In the genomic region with DNA sequence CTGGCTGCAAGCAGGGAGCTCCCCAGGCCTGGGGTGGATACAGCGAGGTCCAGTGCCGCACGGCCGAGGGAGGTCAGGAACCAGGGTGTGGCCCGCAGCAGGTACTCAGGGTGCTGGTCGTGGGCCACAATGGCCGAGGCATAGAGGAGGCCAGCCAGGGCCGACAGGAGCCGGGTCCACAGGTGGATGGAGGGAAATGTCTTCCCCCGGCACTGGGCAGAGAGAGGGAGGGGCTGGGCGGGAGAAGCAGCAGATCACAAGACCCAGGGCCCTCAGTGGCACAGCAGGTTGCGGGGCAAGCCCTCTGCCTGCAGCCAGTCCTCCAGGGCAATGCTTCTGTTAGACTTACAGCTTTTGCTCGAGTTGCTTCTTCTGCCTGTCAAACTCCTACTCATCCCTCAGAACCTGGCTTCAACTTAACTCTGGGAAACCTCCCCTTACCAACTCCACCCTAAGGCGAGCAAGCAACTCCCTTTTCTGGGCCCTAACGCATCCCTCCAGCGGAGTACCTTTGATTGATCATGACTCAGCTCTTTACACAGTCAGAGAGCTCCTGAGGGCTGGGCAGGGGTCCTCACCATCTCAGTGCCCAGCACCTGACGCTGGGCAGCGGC, we compare ENCODE assay signal across 24 cellular contexts.
"Had no signal": no experiment of that assay in that cellular context is flagged by ENCODE, and none has a peak within 500 bp of the region (broad histone marks: within the 10 kb centered on the region; RNA-seq: fewer than 3 reads in every experiment).

No MANE protein-coding gene starts in this region.

- DNase-seq: activated CD4-positive, alpha-beta memory T cell treated with anti-CD3 and anti-CD28 coated beads, Interleukin-2, amount 10 ng/mL, durations not matched to agents 7 days and 5 days; activated CD4-positive, alpha-beta T cell treated with anti-CD3 and anti-CD28 coated beads, Interleukin-2, amount 10 ng/mL, durations not matched to agents 24 days and 14 days; activated effector memory CD4-positive, alpha-beta T cell treated with anti-CD3 and anti-CD28 coated beads, Interleukin-2, amount 50 U/mL, for 16 hours; activated naive CD4-positive, alpha-beta T cell treated with anti-CD3 and anti-CD28 coated beads, Interleukin-2, amount 10 ng/mL, durations not matched to agents 7 days and 5 days; activated T-cell treated with anti-CD3 and anti-CD28 coated beads for 4 hours; amygdala; heart right ventricle; natural killer cell; stimulated activated CD4-positive, alpha-beta T cell treated with anti-CD3 and anti-CD28 coated beads, Interleukin-2, amount 100 ng/mL, for 24 hours; stomach; T-helper 17 cell had no signal

- H3K9me3 ChIP-seq: colonic mucosa, heart right ventricle, neutrophil, stomach, suprapubic skin, tibial nerve had no signal

- H3K27ac ChIP-seq: colonic mucosa, heart right ventricle, neutrophil, parathyroid adenoma, skin epidermis, stomach, suprapubic skin, tibial nerve, VCaP had no signal

- H3K27ac Mint-ChIP-seq: activated CD4-positive, alpha-beta memory T cell treated with anti-CD3 and anti-CD28 coated beads, Interleukin-2, amount 10 ng/mL, durations not matched to agents 7 days and 5 days; activated CD4-positive, alpha-beta T cell treated with anti-CD3 and anti-CD28 coated beads, Interleukin-2, amount 10 ng/mL, durations not matched to agents 24 days and 14 days; activated naive CD4-positive, alpha-beta T cell treated with anti-CD3 and anti-CD28 coated beads, Interleukin-2, amount 10 ng/mL, durations not matched to agents 7 days and 5 days; mesothelial cell of epicardium; natural killer cell; stimulated activated memory B cell treated with anti-CD40 and anti-IgM and Interleukin-4, amounts not matched to agents 10 μg/mL and 1 μg/mL and 100 μg/mL, for 72 hours; T-helper 17 cell had no signal

- H3K27me3 ChIP-seq: colonic mucosa, heart right ventricle, neutrophil, stomach, suprapubic skin, tibial nerve had no signal

- H3K4me1 Mint-ChIP-seq: natural killer cell; stimulated activated memory B cell treated with anti-CD40 and anti-IgM and Interleukin-4, amounts not matched to agents 10 μg/mL and 1 μg/mL and 100 μg/mL, for 72 hours had no signal

- H3K36me3 Mint-ChIP-seq: activated naive CD4-positive, alpha-beta T cell treated with anti-CD3 and anti-CD28 coated beads, Interleukin-2, amount 10 ng/mL, durations not matched to agents 7 days and 5 days; natural killer cell; stimulated activated memory B cell treated with anti-CD40 and anti-IgM and Interleukin-4, amounts not matched to agents 10 μg/mL and 1 μg/mL and 100 μg/mL, for 72 hours had no signal

- H3K4me3 ChIP-seq: colonic mucosa, heart right ventricle, lung, skin epidermis, stomach, suprapubic skin, tibial nerve had no signal

- ATAC-seq: activated CD4-positive, CD25-positive, alpha-beta regulatory T cell treated with anti-CD3 and anti-CD28 coated beads, Interleukin-2, amount 50 U/mL, for 24 hours; heart right ventricle; left lobe of liver; natural killer cell; right cardiac atrium; stimulated activated memory B cell treated with anti-CD40 and anti-IgM and Interleukin-4, amounts not matched to agents 10 μg/mL and 1 μg/mL and 100 μg/mL, for 72 hours; T-helper 17 cell had no signal

- H3K9me3 Mint-ChIP-seq: activated CD4-positive, alpha-beta memory T cell treated with anti-CD3 and anti-CD28 coated beads, Interleukin-2, amount 10 ng/mL, durations not matched to agents 7 days and 5 days; activated CD4-positive, alpha-beta T cell treated with anti-CD3 and anti-CD28 coated beads, Interleukin-2, amount 10 ng/mL, durations not matched to agents 24 days and 14 days; activated naive CD4-positive, alpha-beta T cell treated with anti-CD3 and anti-CD28 coated beads, Interleukin-2, amount 10 ng/mL, durations not matched to agents 7 days and 5 days; mesothelial cell of epicardium; natural killer cell; stimulated activated memory B cell treated with anti-CD40 and anti-IgM and Interleukin-4, amounts not matched to agents 10 μg/mL and 1 μg/mL and 100 μg/mL, for 72 hours had no signal

- H3K4me1 ChIP-seq: colonic mucosa, parathyroid adenoma, suprapubic skin, tibial nerve had no signal

- H3K36me3 ChIP-seq: colonic mucosa, neutrophil had no signal

- H3K4me3 Mint-ChIP-seq: activated CD4-positive, alpha-beta memory T cell treated with anti-CD3 and anti-CD28 coated beads, Interleukin-2, amount 10 ng/mL, durations not matched to agents 7 days and 5 days; activated CD4-positive, alpha-beta T cell treated with anti-CD3 and anti-CD28 coated beads, Interleukin-2, amount 10 ng/mL, durations not matched to agents 24 days and 14 days; activated naive CD4-positive, alpha-beta T cell treated with anti-CD3 and anti-CD28 coated beads, Interleukin-2, amount 10 ng/mL, durations not matched to agents 7 days and 5 days; mesothelial cell of epicardium; natural killer cell; stimulated activated memory B cell treated with anti-CD40 and anti-IgM and Interleukin-4, amounts not matched to agents 10 μg/mL and 1 μg/mL and 100 μg/mL, for 72 hours; T-helper 17 cell had no signal

- H3K27me3 Mint-ChIP-seq: activated CD4-positive, alpha-beta memory T cell treated with anti-CD3 and anti-CD28 coated beads, Interleukin-2, amount 10 ng/mL, durations not matched to agents 7 days and 5 days; activated CD4-positive, alpha-beta T cell treated with anti-CD3 and anti-CD28 coated beads, Interleukin-2, amount 10 ng/mL, durations not matched to agents 24 days and 14 days; activated naive CD4-positive, alpha-beta T cell treated with anti-CD3 and anti-CD28 coated beads, Interleukin-2, amount 10 ng/mL, durations not matched to agents 7 days and 5 days; stimulated activated memory B cell treated with anti-CD40 and anti-IgM and Interleukin-4, amounts not matched to agents 10 μg/mL and 1 μg/mL and 100 μg/mL, for 72 hours; T-helper 17 cell had no signal
